Comparison of ENCODE assay signal across 8 cellular contexts in the genomic region with DNA sequence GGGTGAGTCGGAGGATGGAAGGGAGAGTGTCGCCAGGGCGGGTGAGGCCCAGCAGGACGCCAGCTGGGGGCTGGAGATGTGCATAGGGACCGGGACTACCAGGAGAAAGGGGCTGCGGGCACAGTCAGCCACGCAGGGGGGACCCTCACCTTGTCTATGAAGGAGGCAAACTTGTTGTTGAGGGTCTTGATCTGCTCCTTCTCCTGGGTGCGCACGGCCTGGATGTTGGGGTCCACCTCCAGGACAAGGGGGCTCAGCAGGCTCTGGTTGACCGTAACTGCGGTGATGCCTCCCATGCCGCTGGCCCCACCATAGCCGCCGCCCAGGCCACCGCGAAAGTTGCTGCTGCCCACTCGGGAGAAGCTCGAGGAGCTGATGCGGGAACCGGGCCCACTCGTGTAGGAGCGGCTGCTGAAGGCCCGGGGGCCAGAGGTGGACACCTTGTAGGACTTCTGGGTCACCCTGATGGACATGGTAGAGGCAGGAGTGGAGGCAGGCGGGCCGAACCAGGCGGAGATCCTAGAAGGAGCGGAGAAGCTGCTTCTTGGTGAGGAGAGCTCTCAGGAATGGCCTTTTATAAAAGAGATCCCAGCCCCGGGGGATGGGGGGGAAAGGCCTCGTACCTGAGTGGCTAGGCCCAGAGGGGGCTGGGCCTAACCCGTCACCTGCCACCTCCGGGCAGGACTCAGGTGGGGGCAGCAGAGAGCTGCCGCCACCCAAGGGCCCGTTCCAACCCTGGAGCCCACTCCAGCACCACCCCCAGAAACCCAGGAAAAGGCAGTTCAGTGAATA. TPM values are rescaled to one million over a fixed set of nuclear protein-coding genes. Genes with fewer than 3 reads are reported as not detected.
DNase-seq lines count a peak whose midpoint lies in the region; FAIRE-seq and TF ChIP-seq lines count a peak whose summit lies in the region.
"Not testable (repeated sequence)": the region's sequence is repeated elsewhere in the genome, so short reads cannot be mapped to it uniquely, and the experiment has no call there.

A gene (minus strand): TSS at position 568 of the 792 bp plus-strand sequence. CDS start 95 bp downstream, at position 473.

- H3K27ac ChIP-seq in Peyer's patch (peak within 1 kb of the TSS; percentile 57 to 97 (median 90)), endothelial cell of umbilical vein (ENCODE audit: insufficient read depth, low read depth, low read length) (peak within 1 kb of the TSS; percentile 52), kidney (ENCODE audit: low read depth in 2 of 2, low read length in 2 of 2) (peak within 1 kb of the TSS; percentile 73 to 93)

- DNase-seq in NCI-H1417 (lab: John Stamatoyannopoulos, UW) (peak; percentile 93 to 97 (median 95)), Peyer's patch (peak in 2 of 3 donors; percentile 91 to 92), kidney (peak; percentile 95), ureter (ENCODE audit: low spot score) (peak; percentile 91)
- peak; percentile 9 for DNase-seq in activated naive CD8-positive, alpha-beta T cell treated with anti-CD3 and anti-CD28 coated beads for 36 hours
- not testable (repeated sequence) for DNase-seq in endothelial cell of umbilical vein (ENCODE audit: low read depth, low spot score); osteocyte (ENCODE audit: extremely low spot score, unreplicated experiment)

- peaks cover 11% of the 10 kb centered on the region for H3K4me1 Mint-ChIP-seq in activated naive CD8-positive, alpha-beta T cell treated with anti-CD3 and anti-CD28 coated beads for 36 hours
- peaks cover 16% of the 10 kb centered on the region for H3K4me1 Mint-ChIP-seq in osteocyte (ENCODE audit: unreplicated experiment)

- H3K27me3 Mint-ChIP-seq in activated naive CD8-positive, alpha-beta T cell treated with anti-CD3 and anti-CD28 coated beads for 36 hours; osteocyte (ENCODE audit: unreplicated experiment): not testable (repeated sequence)

- H3K4me3 Mint-ChIP-seq in activated naive CD8-positive, alpha-beta T cell treated with anti-CD3 and anti-CD28 coated beads for 36 hours: peak within 1 kb of the TSS; percentile 52
- peak within 1 kb of the TSS; percentile 49 for H3K4me3 Mint-ChIP-seq in osteocyte (ENCODE audit: unreplicated experiment)

- H3K9me3 Mint-ChIP-seq in activated naive CD8-positive, alpha-beta T cell treated with anti-CD3 and anti-CD28 coated beads for 36 hours; osteocyte (ENCODE audit: unreplicated experiment): not testable (repeated sequence)

- peak within 1 kb of the TSS; percentile 19 for H3K4me2 ChIP-seq in endothelial cell of umbilical vein (ENCODE audit: insufficient read depth, low read length)

- H3K9me3 ChIP-seq in ES-I3 (ENCODE audit: control insufficient read depth, insufficient read depth, low read length); Peyer's patch; endothelial cell of umbilical vein (replicated peaks; ENCODE audit: control insufficient read depth, insufficient read depth, low read length); kidney (ENCODE audit: control insufficient read depth in 1 of 2, low read length in 2 of 2): not testable (repeated sequence)

- TF ChIP-seq CTCF in Peyer's patch (IDR thresholded peaks at IDR 0.05) (peak in 4 of 6 experiments; percentile 38 to 88 (median 74)), kidney (IDR thresholded peaks at IDR 0.05; ENCODE audit: borderline replicate concordance, extremely low read depth, insufficient read depth) (peak; percentile 45)
- TF ChIP-seq CTCF in endothelial cell of umbilical vein (IDR thresholded peaks at IDR 0.05; ENCODE audit: extremely low read depth in 1 of 2, insufficient read depth in 1 of 2, low read depth in 1 of 2, low read length in 2 of 2); osteocyte (IDR thresholded peaks at IDR 0.05): not testable (repeated sequence)

- not testable (repeated sequence) for FAIRE-seq in endothelial cell of umbilical vein (lab: Jason Lieb, UNC); kidney (lab: Jason Lieb, UNC)

- H4K20me1 ChIP-seq in endothelial cell of umbilical vein (replicated peaks; ENCODE audit: control insufficient read depth, extremely low read depth, insufficient read depth, low read length): not testable (repeated sequence)

- H3K9ac ChIP-seq in ES-I3 (ENCODE audit: low read depth, low read length): peak within 1 kb of the TSS; percentile 94
- peak within 1 kb of the TSS; percentile 17 for H3K9ac ChIP-seq in endothelial cell of umbilical vein (replicated peaks; ENCODE audit: extremely low read depth, insufficient read depth, low read length)
- peak within 1 kb of the TSS; percentile 41 to 83 for H3K9ac ChIP-seq in kidney (ENCODE audit: low read length in 2 of 2)

- dilution Hi-C loops in endothelial cell of umbilical vein (cut with MboI; ENCODE audit: extremely low pct_ligation_motif_present, low sequenced_read_pairs): not testable (repeated sequence)

- H3K4me1 ChIP-seq in ES-I3 (ENCODE audit: insufficient read depth, low read length): peaks cover 38% of the 10 kb centered on the region
- H3K4me1 ChIP-seq in Peyer's patch: peaks cover 0 to 43% (median 4%) of the 10 kb centered on the region in 4 donors
- not testable (repeated sequence) for H3K4me1 ChIP-seq in endothelial cell of umbilical vein (ENCODE audit: control insufficient read depth, extremely low read depth, insufficient read depth, low read length)
- peaks cover 14 to 27% of the 10 kb centered on the region in 2 donors for H3K4me1 ChIP-seq in kidney (ENCODE audit: control insufficient read depth in 1 of 2, insufficient read depth in 1 of 2, low read depth in 1 of 2, low read length in 2 of 2)

- not testable (repeated sequence) for H3K36me3 Mint-ChIP-seq in activated naive CD8-positive, alpha-beta T cell treated with anti-CD3 and anti-CD28 coated beads for 36 hours; osteocyte (ENCODE audit: unreplicated experiment)

- H3K36me3 ChIP-seq in ES-I3 (ENCODE audit: insufficient read depth, low read length) (peaks cover 20% of the 10 kb centered on the region), Peyer's patch (peaks cover 0 to 21% (median 0%) of the 10 kb centered on the region in 3 donors), kidney (ENCODE audit: control insufficient read depth in 1 of 2, insufficient read depth in 2 of 2, low read length in 2 of 2) (peaks cover 11 to 17% of the 10 kb centered on the region in 2 donors)
- H3K36me3 ChIP-seq in endothelial cell of umbilical vein (ENCODE audit: control insufficient read depth in 2 of 2, extremely low read depth in 1 of 2, insufficient read depth in 2 of 2, low read length in 2 of 2): not testable (repeated sequence)

- POLR2A ChIA-PET in endothelial cell of umbilical vein (lab: Charles Lee): not testable (repeated sequence)

- not testable (repeated sequence) for H2AFZ ChIP-seq in endothelial cell of umbilical vein (ENCODE audit: low read depth, low read length)

- peak; percentile 99 to 100 for TF ChIP-seq POLR2A in Peyer's patch (IDR thresholded peaks at IDR 0.05)
- TF ChIP-seq POLR2A in endothelial cell of umbilical vein (IDR thresholded peaks at IDR 0.05; ENCODE audit: low read depth, low read length): not testable (repeated sequence)

- not testable (repeated sequence) for BruUV-seq in endothelial cell of umbilical vein (replicated peaks; lab: Mats Ljungman, UMichigan)

- H3K27me3 ChIP-seq in Peyer's patch; endothelial cell of umbilical vein (ENCODE audit: control insufficient read depth in 2 of 2, insufficient read depth in 2 of 2, low read length in 2 of 2): not testable (repeated sequence)

- not testable (repeated sequence) for H3K79me2 ChIP-seq in endothelial cell of umbilical vein (ENCODE audit: control insufficient read depth, insufficient read depth, low read length)

- H3K27ac Mint-ChIP-seq in activated naive CD8-positive, alpha-beta T cell treated with anti-CD3 and anti-CD28 coated beads for 36 hours: peak within 1 kb of the TSS; percentile 83
- H3K27ac Mint-ChIP-seq in osteocyte (ENCODE audit: unreplicated experiment): peak within 1 kb of the TSS; percentile 74

- H3K4me3 ChIP-seq in Peyer's patch: peak within 1 kb of the TSS; percentile 44 to 89 (median 57)
- peak within 1 kb of the TSS in 1 of 3 experiments; percentile 44 for H3K4me3 ChIP-seq in endothelial cell of umbilical vein (replicated peaks in 1 of 3; ENCODE audit: insufficient read depth in 1 of 3, low read depth in 1 of 3, low read length in 3 of 3)
- H3K4me3 ChIP-seq in kidney (ENCODE audit: low read length in 2 of 2): peak within 1 kb of the TSS; percentile 73 to 84

- CTCF ChIA-PET in endothelial cell of umbilical vein (lab: Charles Lee): interaction anchor here (1.2 to 2.7 kb wide), 5 partner anchors 11 to 76 kb away, joined by 3 to 10 read pairs (median 4); no protein-coding TSS in a partner anchor

- intact Hi-C loops in endothelial cell of umbilical vein (cut with micrococcal nuclease); kidney (cut with DNase I): not testable (repeated sequence)

- H3K9me1 ChIP-seq in endothelial cell of umbilical vein (replicated peaks; ENCODE audit: control insufficient read depth, extremely low read depth, insufficient read depth, low read length): not testable (repeated sequence)

RNA-seq across cellular contexts. Expression of the gene that starts here (rescaled TPM):
- total RNA-seq in Peyer's patch (1,000 to 10,000 TPM; 1,046 to 2,452 (median 2,098) TPM), endothelial cell of umbilical vein (22.1 and 31.7 TPM in 2 replicates), kidney (546 TPM), osteocyte (18.6 and 19.8 TPM in 2 replicates), ureter (815 TPM)
- total RNA-seq in activated naive CD8-positive, alpha-beta T cell treated with anti-CD3 and anti-CD28 coated beads for 36 hours: under 1 TPM; 0.48 to 0.62 TPM
- polyA plus RNA-seq in endothelial cell of umbilical vein (23.5 and 25.8 TPM in 2 replicates), kidney (ENCODE audit: insufficient read depth, low read depth, low replicate concordance) (333 TPM)
- polyA plus RNA-seq in endothelial cell of umbilical vein (2011; cell fraction: cytosol; rRNA removed): 22.8 and 28.4 TPM in 2 replicates
- 16.9 and 55.4 TPM in 2 replicates for polyA plus RNA-seq in endothelial cell of umbilical vein (2011; cell fraction: nucleus; rRNA removed)
- 27.8 and 42.2 TPM in 2 replicates for polyA plus RNA-seq in endothelial cell of umbilical vein (2012)
- polyA minus RNA-seq in endothelial cell of umbilical vein: 29.3 and 35.1 TPM in 2 replicates
- polyA minus RNA-seq in endothelial cell of umbilical vein (2011; cell fraction: cytosol; rRNA and poly(A)+ RNA removed): 769 TPM
- polyA minus RNA-seq in endothelial cell of umbilical vein (2011; cell fraction: nucleus; rRNA and poly(A)+ RNA removed): 11.2 and 15.6 TPM in 2 replicates

Comparison
In these comparisons a context has a peak if more than half of its experiments do, and no peak if none do; other contexts are left out.
1. RNA of the gene that starts here (total RNA-seq): 1,046 to 2,452 TPM in Peyer's patch, 815 TPM in ureter (single experiment) and 546 TPM in kidney (single experiment); 22.1 to 31.7 TPM in endothelial cell of umbilical vein, 18.6 to 19.8 TPM in osteocyte and 0.48 to 0.62 TPM in activated naive CD8-positive, alpha-beta T cell treated with anti-CD3 and anti-CD28 coated beads for 36 hours; every median in the first group is over 10 times any median in the second.
2. Peak in DNase-seq in activated naive CD8-positive, alpha-beta T cell treated with anti-CD3 and anti-CD28 coated beads for 36 hours; RNA of the gene not detected or under 1 TPM.
3. H3K9ac ChIP-seq: peak in every context shown above with its lines; median percentile 94 in ES-I3; 62 in kidney; 17 in endothelial cell of umbilical vein.
4. Peak in every context shown above with its lines, with median percentiles within 50 percentile points of each other: H3K27ac ChIP-seq.